8 cellular contexts compared by ENCODE assay signal in genomic region chr4:17811078-17811603, GRCh38. TPM values are rescaled to one million over a fixed set of nuclear protein-coding genes. Genes with fewer than 3 reads are reported as not detected.
DNase-seq lines count a peak whose midpoint lies in the region; ATAC-seq and TF ChIP-seq lines count a peak whose summit lies in the region.

No MANE protein-coding gene starts in this region.

- H3K4ac ChIP-seq in H9 (ENCODE audit: low read depth, low read length): no peak overlapping the region

- H3K56ac ChIP-seq in H9 (ENCODE audit: insufficient read length, low read depth, low read length): no peak overlapping the region

- H3K27me3 ChIP-seq in H9 (ENCODE audit: insufficient read depth, low read length) (no peaks in the 10 kb centered on the region), MG63 (no peaks in the 10 kb centered on the region), breast epithelium (no peaks in the 10 kb centered on the region)

- peaks cover 2% of the 10 kb centered on the region; the same call in 1 of the 2 replicates for H3K4me1 ChIP-seq in H9 (ENCODE audit: insufficient read depth, low read length)
- peaks cover 0 to 10% of the 10 kb centered on the region in 2 donors for H3K4me1 ChIP-seq in breast epithelium
- H3K4me1 ChIP-seq in urinary bladder (ENCODE audit: insufficient read depth): no peaks in the 10 kb centered on the region

- no peaks in the 10 kb centered on the region for H3K9me3 ChIP-seq in H9 (ENCODE audit: control insufficient read depth, low read depth, low read length)
- no peaks in the 10 kb centered on the region for H3K9me3 ChIP-seq in MG63
- no peaks in the 10 kb centered on the region for H3K9me3 ChIP-seq in breast epithelium

- no peak overlapping the region for H4K5ac ChIP-seq in H9 (ENCODE audit: insufficient read length, low read depth, low read length)

- H3K27ac Mint-ChIP-seq in H9 (peak overlapping the region; percentile 96 to 100 (median 99); a peak in 6 of 7 replicates), memory B cell (peak overlapping the region; percentile 98)

- TF ChIP-seq POLR2A in breast epithelium (IDR thresholded peaks at IDR 0.05): no peak

- H3K9me3 Mint-ChIP-seq in H9 (peaks cover 0 to 6% of the 10 kb centered on the region in 2 experiments; a peak in 1 of 5 replicates), memory B cell (no peaks in the 10 kb centered on the region)

- no CpG with 5 or more reads among the region's 48 CpGs for WGBS in H9 (ENCODE audit: extremely low coverage, insufficient read length, low lambda C conversion rate)
- WGBS in urinary bladder: under 1% methylated on average over 48 of the region's 48 CpGs

- H3K79me1 ChIP-seq in H9 (ENCODE audit: insufficient read depth, low read depth, low read length, poor library complexity, severe bottlenecking): peaks cover 5% of the 10 kb centered on the region

- peaks cover 3% of the 10 kb centered on the region for H3K23me2 ChIP-seq in H9 (ENCODE audit: insufficient read length, low read depth, low read length, poor library complexity, severe bottlenecking)

- H3K36me3 ChIP-seq in MG63 (peaks cover 46% of the 10 kb centered on the region), breast epithelium (no peaks in the 10 kb centered on the region), urinary bladder (ENCODE audit: insufficient read depth) (no peaks in the 10 kb centered on the region)

- no peak overlapping the region for H4K91ac ChIP-seq in H9 (ENCODE audit: insufficient read length, low read depth, low read length)

- H3K14ac ChIP-seq in H9 (ENCODE audit: insufficient read depth, low read length): peak overlapping the region; percentile 85

- H3K18ac ChIP-seq in H9 (ENCODE audit: insufficient read length, low read depth, low read length): peak overlapping the region; percentile 78

- H3K4me1 Mint-ChIP-seq in H9 (peaks cover 35 to 39% of the 10 kb centered on the region in 2 experiments), memory B cell (peaks cover 28% of the 10 kb centered on the region)

- no peak overlapping the region for H3T11ph ChIP-seq in H9 (ENCODE audit: low read length)

- no peak overlapping the region for H2BK5ac ChIP-seq in H9 (ENCODE audit: insufficient read length, low read length)

- no peak overlapping the region for H2BK12ac ChIP-seq in H9 (ENCODE audit: insufficient read length, low read depth, low read length)

- H3K9ac ChIP-seq in H9 (ENCODE audit: extremely low read depth, insufficient read length, low read length): peak overlapping the region; percentile 92

- intact Hi-C loops in breast epithelium (cut with DNase I; ENCODE audit: low total_unique reads): loop anchor here (5.0 to 10.0 kb wide), 2 partner anchors 1706 to 1909 kb away; no protein-coding TSS in a partner anchor

- H4K20me1 ChIP-seq in H9 (ENCODE audit: control insufficient read depth, insufficient read depth, insufficient read length): no peaks in the 10 kb centered on the region

- H3K36me3 Mint-ChIP-seq in H9 (ENCODE audit: insufficient read depth in 1 of 3, low read depth in 3 of 3) (peaks cover 29 to 65% (median 33%) of the 10 kb centered on the region in 3 experiments; a peak in 6 of 7 replicates), memory B cell (peaks cover 2% of the 10 kb centered on the region)

- ATAC-seq in memory B cell (ENCODE audit: low read depth): peak; percentile 6

- no peak overlapping the region for H2BK20ac ChIP-seq in H9 (ENCODE audit: low read depth, low read length, poor library complexity, severe bottlenecking)

- no peak overlapping the region for H2AFZ ChIP-seq in H9 (ENCODE audit: low read length)

- H3K23ac ChIP-seq in H9 (ENCODE audit: insufficient read length, low read depth, low read length): no peak overlapping the region

- peaks cover 33% of the 10 kb centered on the region; the same call in 1 of the 2 replicates for H3K79me2 ChIP-seq in H9 (ENCODE audit: insufficient read depth, low read length)

- no peaks in the 10 kb centered on the region for H3K27me3 Mint-ChIP-seq in H9 (ENCODE audit: low read depth)
- no peaks in the 10 kb centered on the region for H3K27me3 Mint-ChIP-seq in memory B cell

- no peak overlapping the region for H3K27ac ChIP-seq in H9 (ENCODE audit: insufficient read length, low read depth, low read length)
- peak overlapping the region in 1 of 2 donors; percentile 95 for H3K27ac ChIP-seq in breast epithelium
- no peak overlapping the region for H3K27ac ChIP-seq in urinary bladder (ENCODE audit: low read depth)

- peak overlapping the region; percentile 94 for H3K4me3 ChIP-seq in MG63
- peak overlapping the region; percentile 83 to 92 (median 87) for H3K4me3 ChIP-seq in breast epithelium
- peak overlapping the region; percentile 42 for H3K4me3 ChIP-seq in urinary bladder (ENCODE audit: low read depth, low read length)

- no peak overlapping the region for H2BK15ac ChIP-seq in H9 (ENCODE audit: low read depth, low read length)

- H4K8ac ChIP-seq in H9 (replicated peaks; ENCODE audit: insufficient read length, low read depth, low read length): no peak overlapping the region

- peak; percentile 33 for DNase-seq in NCI-H2029 (lab: John Stamatoyannopoulos, UW)
- DNase-seq in NCI-H2029 treated with DMSO at 0.1 percent for 48 hours (lab: John Stamatoyannopoulos, UW): no peak
- DNase-seq in H9: no peak
- peak; percentile 27 for DNase-seq in MG63
- no peak for DNase-seq in breast epithelium (ENCODE audit: low spot score in 2 of 2)
- DNase-seq in memory B cell (ENCODE audit: low spot score in 2 of 2): peak in 1 of 2 donors; percentile 17
- DNase-seq in HuH-7 (ENCODE audit: low spot score): no peak

- H2BK120ac ChIP-seq in H9 (ENCODE audit: low read depth, low read length, poor library complexity, severe bottlenecking): no peak overlapping the region

- no peak overlapping the region for H2AK5ac ChIP-seq in H9 (ENCODE audit: insufficient read length, low read length)

- H3K4me3 Mint-ChIP-seq in H9 (peak overlapping the region; percentile 98 to 100), memory B cell (peak overlapping the region; percentile 98)

- peak overlapping the region; percentile 29 for H3K4me2 ChIP-seq in H9 (ENCODE audit: insufficient read depth, insufficient read length, low read length)

- TF ChIP-seq CTCF in H9 (conservative IDR thresholded peaks at IDR 0.05) (no peak), breast epithelium (IDR thresholded peaks at IDR 0.05) (no peak)

RNA-seq across cellular contexts. Expression of gene NCAPG, which starts 0.4 kb away (rescaled TPM):
- total RNA-seq in H9 (2021): 42.3 and 48.8 TPM in 2 replicates
- 28.2 and 75.4 TPM in 2 replicates for total RNA-seq in MG63 (2014; rRNA removed; shearing (Covaris generic); ENCODE audit: low replicate concordance)
- under 1 TPM; 0.33 to 0.96 (median 0.59) TPM for total RNA-seq in breast epithelium
- total RNA-seq in urinary bladder: 30.4 TPM
- polyA plus RNA-seq in urinary bladder: 0.15 TPM

RNA-seq across cellular contexts. Expression of gene DCAF16, which starts 0.6 kb away (rescaled TPM):
- 46.2 and 51.1 TPM in 2 replicates for total RNA-seq in H9 (2021)
- total RNA-seq in MG63 (2014; rRNA removed; shearing (Covaris generic); ENCODE audit: low replicate concordance): 10.8 and 17.7 TPM in 2 replicates
- total RNA-seq in breast epithelium: 10 to 100 TPM; 28.0 to 41.3 (median 28.2) TPM
- 46.7 TPM for total RNA-seq in urinary bladder
- 16.3 TPM for polyA plus RNA-seq in urinary bladder

RNA-seq across cellular contexts. Expression of gene FAM184B, which starts 29.7 kb away (rescaled TPM):
- 0.07 and 0.09 TPM in 2 replicates for total RNA-seq in H9 (2021)
- 0.10 TPM in 1 of 2 replicates, not detected in the other for total RNA-seq in MG63 (2014; rRNA removed; shearing (Covaris generic); ENCODE audit: low replicate concordance)
- total RNA-seq in breast epithelium: under 1 TPM in 2 of 3 donors, not detected in 1; 0.33 to 0.59 TPM
- 0.11 TPM for total RNA-seq in urinary bladder
- 0.04 TPM for polyA plus RNA-seq in urinary bladder

Comparison
In these comparisons a context has a peak if more than half of its experiments do, and no peak if none do; other contexts are left out.
1. DNase-seq: peak in NCI-H2029 (single experiment) and MG63 (single experiment); none in NCI-H2029 treated with DMSO at 0.1 percent for 48 hours (single experiment), H9 (single experiment), breast epithelium (0 of 2) and HuH-7 (single experiment).
2. H3K4me3 ChIP-seq: peak in every context shown above with its lines; median percentile 94 in MG63; 87 in breast epithelium; 42 in urinary bladder.
3. RNA of gene NCAPG, which starts 0.4 kb away (total RNA-seq): 42.3 to 48.8 TPM in H9, 30.4 TPM in urinary bladder (single experiment) and 28.2 to 75.4 TPM in MG63; 0.33 to 0.96 TPM in breast epithelium; every median in the first group is over 10 times any median in the second.